2 cellular contexts compared by ENCODE assay signal in genomic region chr11:57214087-57214395, GRCh38.
TF ChIP-seq lines count a peak whose summit lies in the region.

No MANE protein-coding gene starts in this region.

TF ChIP-seq in IMR-90, 13 proteins besides CTCF, POLR2A, EP300 and RAD21:
- TF ChIP-seq RFX5 (IDR thresholded peaks at IDR 0.05; ENCODE audit: low read depth, low read length) (no peak), SMC3 (IDR thresholded peaks at IDR 0.05; ENCODE audit: low read depth, low read length) (no peak), BHLHE40 (IDR thresholded peaks at IDR 0.05; ENCODE audit: low read depth, low read length) (no peak), RCOR1 (IDR thresholded peaks at IDR 0.05; ENCODE audit: insufficient replicate concordance, low read length) (no peak), ELK1 (IDR thresholded peaks at IDR 0.05; ENCODE audit: borderline replicate concordance, low read depth, low read length) (no peak), CHD1 (IDR thresholded peaks at IDR 0.05; ENCODE audit: low read depth, low read length) (no peak), CEBPB (IDR thresholded peaks at IDR 0.05; ENCODE audit: low read depth, low read length) (no peak), MAFK (IDR thresholded peaks at IDR 0.05; ENCODE audit: low read depth, low read length) (no peak), FOS (IDR thresholded peaks at IDR 0.05; ENCODE audit: low read depth, low read length) (no peak), MXI1 (IDR thresholded peaks at IDR 0.05; ENCODE audit: borderline replicate concordance, low read depth, low read length) (no peak), USF2 (IDR thresholded peaks at IDR 0.05; ENCODE audit: low read depth, low read length) (no peak), MAZ (IDR thresholded peaks at IDR 0.05; ENCODE audit: borderline replicate concordance, low read depth, low read length) (no peak)

TF ChIP-seq in HEK293T, 16 proteins besides CTCF, POLR2A, EP300 and RAD21:
- no peak for TF ChIP-seq CTBP1 (IDR thresholded peaks at IDR 0.05; ENCODE audit: borderline replicate concordance)
- TF ChIP-seq FOXM1 (IDR thresholded peaks at IDR 0.05; ENCODE audit: borderline replicate concordance), result no peak
- TF ChIP-seq FOXA1 (IDR thresholded peaks at IDR 0.05), result no peak
- TF ChIP-seq ZNF384 (IDR thresholded peaks at IDR 0.05), result no peak
- TF ChIP-seq SUZ12 (IDR thresholded peaks at IDR 0.05), result no peak
- no peak for TF ChIP-seq SP1 (IDR thresholded peaks at IDR 0.05)
- no peak for TF ChIP-seq ARNT (IDR thresholded peaks at IDR 0.05)
- no peak for TF ChIP-seq LEF1 (IDR thresholded peaks at IDR 0.05; ENCODE audit: borderline replicate concordance)
- no peak for TF ChIP-seq BHLHE40 (IDR thresholded peaks at IDR 0.05; ENCODE audit: borderline replicate concordance)
- TF ChIP-seq HDGF (IDR thresholded peaks at IDR 0.05; ENCODE audit: borderline replicate concordance), result no peak
- TF ChIP-seq ELF4 (IDR thresholded peaks at IDR 0.05), result no peak
- TF ChIP-seq FOXK2 (IDR thresholded peaks at IDR 0.05), result no peak
- TF ChIP-seq L3MBTL2 (conservative IDR thresholded peaks at IDR 0.05), result no peak
- no peak for TF ChIP-seq NFRKB (IDR thresholded peaks at IDR 0.05)
- TF ChIP-seq PKNOX1 (IDR thresholded peaks at IDR 0.05), result no peak
- TF ChIP-seq TARDBP (IDR thresholded peaks at IDR 0.05), result no peak
